ENCODE assay signal across 1 cellular context in the genomic region with DNA sequence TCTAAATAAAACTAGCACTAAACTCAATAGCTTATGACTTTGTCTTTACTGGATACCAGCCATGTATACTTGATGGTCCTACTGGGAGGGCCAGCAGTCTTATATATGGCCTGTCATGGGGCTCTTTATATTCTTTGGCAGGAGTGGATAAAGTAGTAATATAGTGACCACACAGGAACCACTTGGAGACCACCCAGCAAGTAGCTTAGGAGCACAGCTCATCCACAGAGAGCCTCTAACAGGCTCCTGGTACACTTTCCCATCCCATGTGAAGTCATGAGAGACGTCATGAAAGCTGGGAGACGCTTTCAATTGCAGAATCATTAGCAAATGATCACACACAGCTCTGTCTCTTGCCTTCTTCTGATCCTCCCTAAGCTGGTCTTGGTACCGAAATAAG.
TF ChIP-seq lines count a peak whose summit lies in the region.

No MANE protein-coding gene starts in this region.

TF ChIP-seq in H1, 55 proteins besides CTCF, POLR2A, EP300 and RAD21 (continued from another document):
- TF ChIP-seq GABPA (IDR thresholded peaks at IDR 0.05; ENCODE audit: borderline replicate concordance, insufficient read depth, low read length) (no peak), SIN3A (conservative IDR thresholded peaks at IDR 0.05 in 1 of 2, IDR thresholded peaks at IDR 0.05 in 1 of 2; ENCODE audit: low read depth in 1 of 2, low read length in 2 of 2) (no peak), POLR2AphosphoS5 (IDR thresholded peaks at IDR 0.05; ENCODE audit: low read depth, low read length) (no peak), YY1 (IDR thresholded peaks at IDR 0.05; ENCODE audit: low read depth, low read length) (no peak), TAF7 (optimal IDR thresholded peaks at IDR 0.05; ENCODE audit: borderline replicate concordance, low read depth, low read length) (no peak), HDAC6 (IDR thresholded peaks at IDR 0.05; ENCODE audit: low read depth, low read length) (no peak), KDM5A (IDR thresholded peaks at IDR 0.05; ENCODE audit: low read length) (no peak), KDM1A (IDR thresholded peaks at IDR 0.05; ENCODE audit: borderline replicate concordance, low read length) (no peak)
